Comparison of ENCODE assay signal across 20 cellular contexts in genomic region chr6:108733706-108734105, GRCh38.
A peak's percentile ranks its signal among the peaks of the same experiment; 100 is the strongest.
DNase-seq lines count a peak whose midpoint lies in the region; ATAC-seq and TF ChIP-seq lines count a peak whose summit lies in the region.
"Had no signal": no experiment of that assay in that cellular context is flagged by ENCODE, and none has a peak within 500 bp of the region (broad histone marks: within the 10 kb centered on the region; RNA-seq: fewer than 3 reads in every experiment).

No MANE protein-coding gene starts in this region.

- H3K27me3 ChIP-seq in KMS-11 (ENCODE audit: insufficient read depth, low read depth), result no peaks in the 10 kb centered on the region
- no peaks in the 10 kb centered on the region for H3K27me3 ChIP-seq in mucosa of rectum (ENCODE audit: control insufficient read depth in 2 of 2, insufficient read depth in 2 of 2, low read length in 2 of 2)
- H3K27me3 ChIP-seq: MG63 had no signal

- H3K4me3 ChIP-seq in KMS-11 (IDR thresholded peaks at IDR 0.05; ENCODE audit: insufficient read depth, low read depth, low read length) (no peak overlapping the region), mucosa of rectum (ENCODE audit: low read length in 2 of 2) (no peak overlapping the region)
- H3K4me3 ChIP-seq: A549, HAP-1, MG63 had no signal

- no peaks in the 10 kb centered on the region for H4K20me1 ChIP-seq in KMS-11 (ENCODE audit: insufficient read depth)

- no peak for ATAC-seq in GM18873 (IDR thresholded peaks at IDR 0.05; ENCODE audit: low FRiP score, unreplicated experiment)
- ATAC-seq in Right ventricle myocardium superior (ENCODE audit: poor library complexity), result no peak
- ATAC-seq: A549, SK-N-SH treated with all-trans-retinoic acid at 6 μM for 48 hours had no signal

- no peak overlapping the region for H3K27ac ChIP-seq in KMS-11
- H3K27ac ChIP-seq in mucosa of rectum (ENCODE audit: low read depth in 2 of 2, low read length in 2 of 2), result peak overlapping the region; percentile 42 to 59

- peaks cover 28% of the 10 kb centered on the region for H3K4me1 ChIP-seq in KMS-11 (ENCODE audit: low read depth, poor library complexity, severe bottlenecking)
- H3K4me1 ChIP-seq in mucosa of rectum (ENCODE audit: control insufficient read depth in 2 of 2, insufficient read depth in 2 of 2, low read length in 2 of 2), result peaks cover 10 to 22% of the 10 kb centered on the region in 2 donors

- TF ChIP-seq CTCF in KMS-11 (conservative IDR thresholded peaks at IDR 0.05; ENCODE audit: low read depth, low read length), result no peak

- intact Hi-C loops in Right ventricle myocardium superior (cut with DNase I), result no loop called here

- no peaks in the 10 kb centered on the region for H3K9me3 ChIP-seq in mucosa of rectum (ENCODE audit: control insufficient read depth in 2 of 2, low read length in 2 of 2)
- H3K9me3 ChIP-seq: A549, HAP-1, MG63 had no signal

- H2AFZ ChIP-seq in KMS-11 (ENCODE audit: low read depth), result no peak overlapping the region

- H3K79me2 ChIP-seq in KMS-11 (ENCODE audit: insufficient read depth, low read depth), result no peaks in the 10 kb centered on the region

- no peak overlapping the region for H3K9ac ChIP-seq in KMS-11
- no peak overlapping the region for H3K9ac ChIP-seq in mucosa of rectum (ENCODE audit: low read depth in 1 of 2, low read length in 2 of 2)

- H3K36me3 ChIP-seq in KMS-11 (ENCODE audit: insufficient read depth) (no peaks in the 10 kb centered on the region), mucosa of rectum (ENCODE audit: control insufficient read depth in 2 of 2, insufficient read depth in 2 of 2, low read length in 2 of 2) (no peaks in the 10 kb centered on the region)
- H3K36me3 ChIP-seq: HAP-1, MG63 had no signal

- H3K4me2 ChIP-seq in KMS-11, result peak overlapping the region; percentile 54
- H3K4me2 ChIP-seq: A549 had no signal

- DNase-seq in NCI-H345 (lab: John Stamatoyannopoulos, UW), result peak; percentile 13
- DNase-seq in RPMI8226, result peak; percentile 87
- no peak for DNase-seq in activated naive CD4-positive, alpha-beta T cell (lab: John Stamatoyannopoulos, UW)
- DNase-seq in Right ventricle myocardium superior, result no peak
- DNase-seq in cortex of kidney (lab: John Stamatoyannopoulos, UW), result no peak
- DNase-seq: DMS79, Kasumi-1, MG63, NCI-H1092, NCI-H1694, NCI-H2081, NCI-H2171 treated with DMSO at 0.1 percent for 48 hours, NCI-H446 treated with DMSO at 0.1 percent for 48 hours, SHP77 treated with DMSO at 0.1 percent for 48 hours had no signal

Comparison
In these comparisons a context has a peak if more than half of its experiments do, and no peak if none do; other contexts are left out.
1. DNase-seq: peak in NCI-H345 (single experiment) and RPMI8226 (single experiment); none in activated naive CD4-positive, alpha-beta T cell (0 of 4), Right ventricle myocardium superior (single experiment) and cortex of kidney (single experiment).